ENCODE assay signal across 15 cellular contexts in genomic region chr9:31146485-31147166, GRCh38.
A peak's percentile ranks its signal among the peaks of the same experiment; 100 is the strongest.
DNase-seq lines count a peak whose midpoint lies in the region; ATAC-seq and TF ChIP-seq lines count a peak whose summit lies in the region.
"Had no signal": no experiment of that assay in that cellular context is flagged by ENCODE, and none has a peak within 500 bp of the region (broad histone marks: within the 10 kb centered on the region; RNA-seq: fewer than 3 reads in every experiment).

No MANE protein-coding gene starts in this region.

- no peaks in the 10 kb centered on the region for H3K27me3 ChIP-seq in Caco-2 (replicated peaks; ENCODE audit: control insufficient read depth, insufficient read depth, low read length)

- TF ChIP-seq CTCF in Caco-2 (IDR thresholded peaks at IDR 0.05; ENCODE audit: insufficient read depth in 1 of 2, low read depth in 1 of 2, low read length in 1 of 2, severe bottlenecking in 1 of 2, unreplicated experiment in 1 of 2), result no peak

- no peaks in the 10 kb centered on the region for H3K9me3 Mint-ChIP-seq in Caco-2 (ENCODE audit: unreplicated experiment)
- H3K9me3 Mint-ChIP-seq: dendritic cell treated with granulocyte-macrophage colony-stimulating factor and Interleukin-4, amounts not matched to agents 40 ng/mL and 50 ng/mL, for 4 days had no signal

- no peaks in the 10 kb centered on the region for H3K36me3 Mint-ChIP-seq in Caco-2 (ENCODE audit: insufficient read depth, unreplicated experiment)
- H3K36me3 Mint-ChIP-seq: CD8-positive, alpha-beta T cell; WTC11 had no signal

- CTCF ChIA-PET in Caco-2 (lab: Charles Lee), result no interaction called here

- H3K9me3 ChIP-seq in Caco-2, result no peaks in the 10 kb centered on the region
- H3K9me3 ChIP-seq: lower lobe of right lung had no signal

- no peaks in the 10 kb centered on the region for H3K4me1 Mint-ChIP-seq in Caco-2 (ENCODE audit: low read depth, unreplicated experiment)
- H3K4me1 Mint-ChIP-seq: WTC11 had no signal

- H3K4me3 Mint-ChIP-seq in Caco-2 (ENCODE audit: unreplicated experiment), result no peak overlapping the region
- H3K4me3 Mint-ChIP-seq: CD8-positive, alpha-beta T cell; dendritic cell treated with granulocyte-macrophage colony-stimulating factor and Interleukin-4, amounts not matched to agents 40 ng/mL and 50 ng/mL, for 4 days; WTC11 had no signal

- no peaks in the 10 kb centered on the region for H3K36me3 ChIP-seq in Caco-2 (ENCODE audit: control insufficient read depth, insufficient read depth, low read length)
- H3K36me3 ChIP-seq: lower lobe of right lung had no signal

- BruUV-seq in Caco-2 (replicated peaks; lab: Mats Ljungman, UMichigan), result no TSS peak

- DNase-seq in Caco-2 (no peak), SKM-1 (lab: John Stamatoyannopoulos, UW; ENCODE audit: unreplicated experiment) (no peak), anterior cingulate cortex (lab: John Stamatoyannopoulos, UW) (no peak)
- DNase-seq: CD8-positive, alpha-beta T cell; GDM1; lower lobe of right lung; NCI-H2171; OCI-M1 had no signal

- no peak overlapping the region for H3K4me3 ChIP-seq in Caco-2 (ENCODE audit: low read depth, low read length)
- H3K4me3 ChIP-seq: lower lobe of right lung, skin epidermis had no signal

- intact Hi-C loops in Caco-2 (cut with micrococcal nuclease; ENCODE audit: unreplicated experiment), result no loop called here

- no peak overlapping the region for H3K27ac Mint-ChIP-seq in Caco-2 (ENCODE audit: unreplicated experiment)
- H3K27ac Mint-ChIP-seq: CD8-positive, alpha-beta T cell; dendritic cell treated with granulocyte-macrophage colony-stimulating factor and Interleukin-4, amounts not matched to agents 40 ng/mL and 50 ng/mL, for 4 days; WTC11 had no signal

- no peaks in the 10 kb centered on the region for H3K4me1 ChIP-seq in Caco-2
- H3K4me1 ChIP-seq: lower lobe of right lung had no signal

- POLR2A ChIA-PET in Caco-2 (lab: Charles Lee), result no interaction called here

- peak; percentile 93 for ATAC-seq in GM19351 (IDR thresholded peaks at IDR 0.05; ENCODE audit: unreplicated experiment)
- peak; percentile 93 for ATAC-seq in HG02642 (IDR thresholded peaks at IDR 0.05; ENCODE audit: poor library complexity, unreplicated experiment)
- ATAC-seq in HG03354 (IDR thresholded peaks at IDR 0.05; ENCODE audit: poor library complexity, severe bottlenecking, unreplicated experiment), result peak; percentile 95
- no peak for ATAC-seq in HG03135 (IDR thresholded peaks at IDR 0.05; ENCODE audit: unreplicated experiment)
- ATAC-seq: CD8-positive, alpha-beta T cell; lower lobe of right lung; WTC11 had no signal

- H3K27me3 Mint-ChIP-seq in Caco-2 (ENCODE audit: insufficient read depth, unreplicated experiment), result no peaks in the 10 kb centered on the region
- H3K27me3 Mint-ChIP-seq: dendritic cell treated with granulocyte-macrophage colony-stimulating factor and Interleukin-4, amounts not matched to agents 40 ng/mL and 50 ng/mL, for 4 days had no signal
